ENCODE assay signal across 23 cellular contexts in genomic region chr18:63198098-63198760, GRCh38.
DNase-seq lines count a peak whose midpoint lies in the region; ATAC-seq, FAIRE-seq and TF ChIP-seq lines count a peak whose summit lies in the region.
"Had no signal": no experiment of that assay in that cellular context is flagged by ENCODE, and none has a peak within 500 bp of the region (broad histone marks: within the 10 kb centered on the region; RNA-seq: fewer than 3 reads in every experiment).

No MANE protein-coding gene starts in this region.

- ATAC-seq in CD8-positive, alpha-beta T cell: no peak
- ATAC-seq in HG03521 (IDR thresholded peaks at IDR 0.05; ENCODE audit: unreplicated experiment): no peak

- H3K27ac Mint-ChIP-seq in CD8-positive, alpha-beta T cell: no peak overlapping the region
- H3K27ac Mint-ChIP-seq: brain; naive thymus-derived CD8-positive, alpha-beta T cell; T-helper 17 cell had no signal

- peak overlapping the region; percentile 70 for H3K4me3 ChIP-seq in CD8-positive, alpha-beta T cell (ENCODE audit: low read depth, low read length)
- H3K4me3 ChIP-seq in effector memory CD4-positive, alpha-beta T cell (ENCODE audit: insufficient read depth, low read depth, low read length, poor library complexity, severe bottlenecking): peak overlapping the region; percentile 52
- H3K4me3 ChIP-seq in subcutaneous abdominal adipose tissue (ENCODE audit: low read depth in 1 of 5, low read length in 5 of 5): peak overlapping the region in 1 of 5 donors; percentile 8
- H3K4me3 ChIP-seq: ovary, SK-N-MC had no signal

- H3K9ac ChIP-seq in subcutaneous abdominal adipose tissue (ENCODE audit: low read length in 5 of 5): peak overlapping the region in 1 of 5 donors; percentile 4
- H3K9ac ChIP-seq: KMS-11 had no signal

- H3K27me3 Mint-ChIP-seq in CD8-positive, alpha-beta T cell (ENCODE audit: low read depth): no peaks in the 10 kb centered on the region
- H3K27me3 Mint-ChIP-seq: brain; naive thymus-derived CD8-positive, alpha-beta T cell; T-helper 17 cell had no signal

- no peak for TF ChIP-seq CTCF in CD8-positive, alpha-beta T cell (IDR thresholded peaks at IDR 0.05)

- H3K27ac ChIP-seq in CD8-positive, alpha-beta T cell (ENCODE audit: low read depth, low read length): peak overlapping the region; percentile 60
- H3K27ac ChIP-seq in effector memory CD4-positive, alpha-beta T cell (ENCODE audit: insufficient read depth, low read length, poor library complexity, severe bottlenecking): peak overlapping the region; percentile 58
- H3K27ac ChIP-seq in subcutaneous abdominal adipose tissue (ENCODE audit: low read depth, low read length): peak overlapping the region; percentile 66
- H3K27ac ChIP-seq: KMS-11, ovary, SK-N-MC had no signal

- FAIRE-seq in HTR-8/SVneo (lab: Jason Lieb, UNC): peak; percentile 97

- H3K9me3 ChIP-seq in CD8-positive, alpha-beta T cell (ENCODE audit: low read length): no peaks in the 10 kb centered on the region
- H3K9me3 ChIP-seq in effector memory CD4-positive, alpha-beta T cell (ENCODE audit: control insufficient read depth, low read length): no peaks in the 10 kb centered on the region
- H3K9me3 ChIP-seq in subcutaneous abdominal adipose tissue (ENCODE audit: control insufficient read depth in 5 of 5, low read length in 5 of 5): no peaks in the 10 kb centered on the region
- H3K9me3 ChIP-seq: ovary had no signal

- H3K4me1 ChIP-seq in CD8-positive, alpha-beta T cell (ENCODE audit: insufficient read depth, low read length): peaks cover 52% of the 10 kb centered on the region
- peaks cover 29% of the 10 kb centered on the region for H3K4me1 ChIP-seq in effector memory CD4-positive, alpha-beta T cell (ENCODE audit: control insufficient read depth, insufficient read depth, low read length, poor library complexity, severe bottlenecking)
- peaks cover 0 to 23% (median 15%) of the 10 kb centered on the region in 5 donors for H3K4me1 ChIP-seq in subcutaneous abdominal adipose tissue (ENCODE audit: control insufficient read depth in 5 of 5, insufficient read depth in 5 of 5, low read length in 5 of 5)

- DNase-seq in CD8-positive, alpha-beta T cell: no peak
- DNase-seq in HTR-8/SVneo (ENCODE audit: insufficient read length, low spot score) (no peak), middle frontal gyrus (ENCODE audit: extremely low spot score, low spot score) (no peak), NCI-H226 (no peak), medulla oblongata (ENCODE audit: extremely low spot score) (no peak)
- DNase-seq in effector memory CD4-positive, alpha-beta T cell: no peak
- DNase-seq: activated naive CD4-positive, alpha-beta T cell; activated T-cell treated with anti-CD3 and anti-CD28 coated beads, Interleukin-2, amount 50 U/mL, for 4 hours; COR-L47; effector CD4-positive, alpha-beta T cell; head of caudate nucleus; mesenchymal stem cell; NCI-H524; ovary; retina; stimulated activated CD4-positive, alpha-beta T cell treated with anti-CD3 and anti-CD28 coated beads, Interleukin-4, amount 100 ng/mL, for 1 hour; T-helper 17 cell had no signal

- no peaks in the 10 kb centered on the region for H3K36me3 ChIP-seq in CD8-positive, alpha-beta T cell (ENCODE audit: insufficient read depth, low read length)
- H3K36me3 ChIP-seq in effector memory CD4-positive, alpha-beta T cell (ENCODE audit: control insufficient read depth, insufficient read depth, low read length): no peaks in the 10 kb centered on the region
- no peaks in the 10 kb centered on the region for H3K36me3 ChIP-seq in subcutaneous abdominal adipose tissue (ENCODE audit: control insufficient read depth in 5 of 5, insufficient read depth in 5 of 5, low read length in 5 of 5)
- H3K36me3 ChIP-seq: ovary had no signal

- POLR2A ChIA-PET in CD8-positive, alpha-beta T cell (lab: Charles Lee): interaction anchor here (1.2 to 2.4 kb wide), 4 partner anchors 11 to 80 kb away, joined by 3 to 8 read pairs (median 3); no protein-coding TSS in a partner anchor

- no peak overlapping the region for H3K4me3 Mint-ChIP-seq in CD8-positive, alpha-beta T cell
- H3K4me3 Mint-ChIP-seq: activated T-cell treated with anti-CD3 and anti-CD28 coated beads, Interleukin-2, amount 50 U/mL, for 4 hours; brain; naive thymus-derived CD8-positive, alpha-beta T cell; T-helper 17 cell had no signal

- CTCF ChIA-PET in CD8-positive, alpha-beta T cell (lab: Charles Lee): interaction anchor here (1.0 to 2.7 kb wide), 3 partner anchors 66 to 121 kb away, joined by 3 to 17 read pairs (median 8); no protein-coding TSS in a partner anchor

- intact Hi-C loops in CD8-positive, alpha-beta T cell (cut with DNase I, micrococcal nuclease): no loop called here

- H3K27me3 ChIP-seq in CD8-positive, alpha-beta T cell (ENCODE audit: insufficient read depth, low read length): no peaks in the 10 kb centered on the region
- H3K27me3 ChIP-seq in effector memory CD4-positive, alpha-beta T cell (replicated peaks; ENCODE audit: control insufficient read depth, insufficient read depth, low read length, poor library complexity, severe bottlenecking): no peaks in the 10 kb centered on the region
- no peaks in the 10 kb centered on the region for H3K27me3 ChIP-seq in subcutaneous abdominal adipose tissue (ENCODE audit: control insufficient read depth in 5 of 5, insufficient read depth in 4 of 5, low read length in 5 of 5)
- H3K27me3 ChIP-seq: ovary had no signal

- peaks cover 3% of the 10 kb centered on the region for H3K36me3 Mint-ChIP-seq in CD8-positive, alpha-beta T cell
- H3K36me3 Mint-ChIP-seq: brain; naive thymus-derived CD8-positive, alpha-beta T cell had no signal

- H3K4me1 Mint-ChIP-seq in CD8-positive, alpha-beta T cell (ENCODE audit: low read depth): peaks cover 25% of the 10 kb centered on the region

- no peaks in the 10 kb centered on the region for H3K9me3 Mint-ChIP-seq in CD8-positive, alpha-beta T cell
- H3K9me3 Mint-ChIP-seq: activated T-cell treated with anti-CD3 and anti-CD28 coated beads, Interleukin-2, amount 50 U/mL, for 4 hours; brain; naive thymus-derived CD8-positive, alpha-beta T cell had no signal
